9 cellular contexts compared by ENCODE assay signal in genomic region chr19:3073159-3073563, GRCh38. TPM values are rescaled to one million over a fixed set of nuclear protein-coding genes. Genes with fewer than 3 reads are reported as not detected.
DNase-seq lines count a peak whose midpoint lies in the region; ATAC-seq and TF ChIP-seq lines count a peak whose summit lies in the region.
"Had no signal": no experiment of that assay in that cellular context is flagged by ENCODE, and none has a peak within 500 bp of the region (broad histone marks: within the 10 kb centered on the region; RNA-seq: fewer than 3 reads in every experiment).

No MANE protein-coding gene starts in this region.

- H3K36me3 ChIP-seq in GM23248 (ENCODE audit: low read depth): no peaks in the 10 kb centered on the region
- H3K36me3 ChIP-seq in osteoblast (ENCODE audit: insufficient read depth, low read length): no peaks in the 10 kb centered on the region
- no peaks in the 10 kb centered on the region for H3K36me3 ChIP-seq in CD8-positive, alpha-beta memory T cell (ENCODE audit: insufficient read depth, low read length)

- H3K4me1 ChIP-seq in GM23248 (ENCODE audit: insufficient read depth): no peaks in the 10 kb centered on the region
- peaks cover 9% of the 10 kb centered on the region for H3K4me1 ChIP-seq in osteoblast (ENCODE audit: insufficient read depth, low read length)
- peaks cover 5% of the 10 kb centered on the region for H3K4me1 ChIP-seq in CD8-positive, alpha-beta memory T cell (ENCODE audit: insufficient read depth, low read length)

- H3K9me3 Mint-ChIP-seq in CD8-positive, alpha-beta memory T cell: no peaks in the 10 kb centered on the region

- peak overlapping the region in 1 of 7 donors; percentile 54 for H3K4me3 Mint-ChIP-seq in CD8-positive, alpha-beta memory T cell

- ATAC-seq in left lobe of liver (no peak), HG03571 (IDR thresholded peaks at IDR 0.05; ENCODE audit: unreplicated experiment) (no peak), HG02798 (IDR thresholded peaks at IDR 0.05; ENCODE audit: poor library complexity, unreplicated experiment) (no peak)

- in situ Hi-C loops in GM23248 (cut with MboI): no loop called here

- H3K4me3 ChIP-seq in GM23248 (no peak overlapping the region), cardiac fibroblast (replicated peaks in 1 of 2; ENCODE audit: low read depth in 2 of 2, low read length in 2 of 2) (no peak overlapping the region), osteoblast (ENCODE audit: insufficient read depth, low read length) (no peak overlapping the region)
- no peak overlapping the region for H3K4me3 ChIP-seq in CD8-positive, alpha-beta memory T cell (ENCODE audit: low read length)

- H3K27ac Mint-ChIP-seq in CD8-positive, alpha-beta memory T cell: peak overlapping the region in 1 of 8 donors; percentile 24

- no peaks in the 10 kb centered on the region for H3K9me3 ChIP-seq in GM23248 (ENCODE audit: low read depth)
- no peaks in the 10 kb centered on the region for H3K9me3 ChIP-seq in osteoblast (ENCODE audit: low read depth, low read length)
- H3K9me3 ChIP-seq in CD8-positive, alpha-beta memory T cell (ENCODE audit: low read length): no peaks in the 10 kb centered on the region

- no peak for TF ChIP-seq CTCF in cardiac fibroblast (IDR thresholded peaks at IDR 0.05; ENCODE audit: low read depth, low read length)
- TF ChIP-seq CTCF in osteoblast (IDR thresholded peaks at IDR 0.05; ENCODE audit: extremely low read depth, low read depth, low read length): no peak

- H3K4me2 ChIP-seq in GM23248 (ENCODE audit: unreplicated experiment) (no peak overlapping the region), osteoblast (ENCODE audit: insufficient read depth, low read length) (no peak overlapping the region)

- H3F3A ChIP-seq in GM23248 (ENCODE audit: insufficient read depth): no peaks in the 10 kb centered on the region

- no peaks in the 10 kb centered on the region for H3K79me2 ChIP-seq in GM23248 (ENCODE audit: insufficient read depth)
- no peaks in the 10 kb centered on the region for H3K79me2 ChIP-seq in osteoblast (ENCODE audit: insufficient read depth, low read length)

- 17 to 25% methylated on average over 3 of the region's 3 CpGs for WGBS in GM23248 (ENCODE audit: low coverage in 1 of 2, low lambda C conversion rate in 2 of 2, missing lambda C conversion rate in 2 of 2), 2 experiments

- H3K27me3 ChIP-seq in GM23248 (replicated peaks; ENCODE audit: insufficient read depth): no peaks in the 10 kb centered on the region
- H3K27me3 ChIP-seq in osteoblast (ENCODE audit: insufficient read depth, low read length): no peaks in the 10 kb centered on the region
- no peaks in the 10 kb centered on the region for H3K27me3 ChIP-seq in CD8-positive, alpha-beta memory T cell (ENCODE audit: insufficient read depth, low read length, poor library complexity, severe bottlenecking)

- peaks cover 0 to 7% (median 3%) of the 10 kb centered on the region in 3 donors for H3K4me1 Mint-ChIP-seq in CD8-positive, alpha-beta memory T cell

- H3K9me2 ChIP-seq in GM23248 (ENCODE audit: insufficient read depth): no peaks in the 10 kb centered on the region

- no peaks in the 10 kb centered on the region for H3K36me3 Mint-ChIP-seq in CD8-positive, alpha-beta memory T cell

- H4K20me1 ChIP-seq in GM23248 (ENCODE audit: insufficient read depth) (no peaks in the 10 kb centered on the region), osteoblast (ENCODE audit: insufficient read depth, low read length) (no peaks in the 10 kb centered on the region)

- H3K9ac ChIP-seq in GM23248: no peak overlapping the region

- H2AFZ ChIP-seq in GM23248 (no peak overlapping the region), osteoblast (ENCODE audit: low read length) (no peak overlapping the region)

- H3K27ac ChIP-seq in GM23248: no peak overlapping the region
- no peak overlapping the region for H3K27ac ChIP-seq in osteoblast (ENCODE audit: low read depth, low read length)
- H3K27ac ChIP-seq in CD8-positive, alpha-beta memory T cell (ENCODE audit: low read depth, low read length): no peak overlapping the region

- POLR2A ChIA-PET in CD8-positive, alpha-beta memory T cell (lab: Charles Lee): no interaction called here

- DNase-seq in GM23248: peak; percentile 60
- DNase-seq in NCI-H2171 treated with DMSO at 0.1 percent for 48 hours (lab: John Stamatoyannopoulos, UW): peak; percentile 100
- DNase-seq in cardiac fibroblast (ENCODE audit: low read depth in 2 of 2): peak; percentile 75 to 93
- DNase-seq in osteoblast (ENCODE audit: insufficient read length, low spot score, missing footprints): peak; percentile 79
- DNase-seq in CD8-positive, alpha-beta memory T cell: no peak
- no peak for DNase-seq in left lobe of liver (ENCODE audit: low spot score)
- DNase-seq: T-helper 9 cell had no signal

- CTCF ChIA-PET in CD8-positive, alpha-beta memory T cell (lab: Charles Lee): interaction anchor here (0.8 to 5.3 kb wide), 3 partner anchors 13 to 123 kb away, joined by 3 to 43 read pairs (median 7); no protein-coding TSS in a partner anchor

- peaks cover 0 to 2% of the 10 kb centered on the region in 2 donors for H3K27me3 Mint-ChIP-seq in CD8-positive, alpha-beta memory T cell

RNA-seq across cellular contexts. Expression of gene TLE5, which starts 10.9 kb away (rescaled TPM):
- total RNA-seq in GM23248 (2014; rRNA removed; shearing (Covaris generic)): 254 and 337 TPM in 2 replicates
- polyA plus RNA-seq in GM23248 (2016; fragmentation: Nextera tagmentation; extraction: Ambion mirVana): 133 and 157 TPM in 2 replicates
- total RNA-seq in osteoblast (209 and 211 TPM in 2 replicates), left lobe of liver (153 TPM)
- total RNA-seq in CD8-positive, alpha-beta memory T cell: 100 to 1,000 TPM; 335 to 352 TPM
- 753 TPM for polyA plus RNA-seq in CD8-positive, alpha-beta memory T cell

RNA-seq across cellular contexts. Expression of gene GNA11, which starts 21.0 kb away (rescaled TPM):
- 69.9 and 99.3 TPM in 2 replicates for total RNA-seq in GM23248 (2014; rRNA removed; shearing (Covaris generic))
- 14.2 and 15.0 TPM in 2 replicates for polyA plus RNA-seq in GM23248 (2016; fragmentation: Nextera tagmentation; extraction: Ambion mirVana)
- total RNA-seq in osteoblast (73.7 and 74.2 TPM in 2 replicates), left lobe of liver (22.8 TPM)
- 1 to 10 TPM; 5.8 TPM for total RNA-seq in CD8-positive, alpha-beta memory T cell
- 0.10 TPM for polyA plus RNA-seq in CD8-positive, alpha-beta memory T cell

RNA-seq across cellular contexts. Expression of gene TLE2, which starts 44.1 kb away (rescaled TPM):
- total RNA-seq in GM23248 (2014; rRNA removed; shearing (Covaris generic)): 4.3 and 10.1 TPM in 2 replicates
- polyA plus RNA-seq in GM23248 (2016; fragmentation: Nextera tagmentation; extraction: Ambion mirVana): 2.9 and 3.6 TPM in 2 replicates
- total RNA-seq in osteoblast (2.4 and 5.1 TPM in 2 replicates), left lobe of liver (12.8 TPM)
- total RNA-seq in CD8-positive, alpha-beta memory T cell: 1 to 10 TPM; 3.8 to 5.3 TPM
- polyA plus RNA-seq in CD8-positive, alpha-beta memory T cell: 5.0 TPM

Comparison
In these comparisons a context has a peak if more than half of its experiments do, and no peak if none do; other contexts are left out.
1. DNase-seq: peak in GM23248 (single experiment), NCI-H2171 treated with DMSO at 0.1 percent for 48 hours (single experiment), cardiac fibroblast (2 of 2) and osteoblast (single experiment); none in CD8-positive, alpha-beta memory T cell (0 of 5) and left lobe of liver (single experiment).